In genomic region chr5:81729276-81729675, GRCh38 we compare ENCODE assay signal across 35 cellular contexts.
"Had no signal": no experiment of that assay in that cellular context is flagged by ENCODE, and none has a peak within 500 bp of the region (broad histone marks: within the 10 kb centered on the region; RNA-seq: fewer than 3 reads in every experiment).

No MANE protein-coding gene starts in this region.

- H3K27ac ChIP-seq: KMS-11 had no signal

- H3K4me3 ChIP-seq: MG63 had no signal

- H3K9me3 ChIP-seq: MG63 had no signal

- H3K36me3 ChIP-seq: MG63 had no signal

- H3K4me2 ChIP-seq: KMS-11 had no signal

- H3K9ac ChIP-seq: KMS-11 had no signal

- H3K27me3 ChIP-seq: MG63 had no signal

- DNase-seq: Karpas-422, Kasumi-1, MG63, MM.1S, MV-4-11, NCI-H1048, NCI-H1092, NCI-H1092 treated with DMSO at 0.1 percent for 48 hours, NCI-H1105, NCI-H1105 treated with DMSO at 0.1 percent for 48 hours, NCI-H1417, NCI-H1417 treated with DMSO at 0.1 percent for 48 hours, NCI-H1436, NCI-H1436 treated with DMSO at 0.1 percent for 48 hours, NCI-H146, NCI-H1694, NCI-H1694 treated with DMSO at 0.1 percent for 48 hours, NCI-H187, NCI-H187 treated with DMSO at 0.1 percent for 48 hours, NCI-H1930, NCI-H2029, NCI-H2029 treated with DMSO at 0.1 percent for 48 hours, NCI-H2081, NCI-H2081 treated with DMSO at 0.1 percent for 48 hours, NCI-H2107, NCI-H2171, NCI-H2171 treated with DMSO at 0.1 percent for 48 hours, NCI-H2227 treated with DMSO at 0.1 percent for 48 hours, NCI-H226, NCI-H345, NCI-H446, NCI-H446 treated with DMSO at 0.1 percent for 48 hours, NCI-H510A, NCI-H510A treated with DMSO at 0.1 percent for 48 hours had no signal
